ENCODE assay signal across 1 cellular context in the genomic region with DNA sequence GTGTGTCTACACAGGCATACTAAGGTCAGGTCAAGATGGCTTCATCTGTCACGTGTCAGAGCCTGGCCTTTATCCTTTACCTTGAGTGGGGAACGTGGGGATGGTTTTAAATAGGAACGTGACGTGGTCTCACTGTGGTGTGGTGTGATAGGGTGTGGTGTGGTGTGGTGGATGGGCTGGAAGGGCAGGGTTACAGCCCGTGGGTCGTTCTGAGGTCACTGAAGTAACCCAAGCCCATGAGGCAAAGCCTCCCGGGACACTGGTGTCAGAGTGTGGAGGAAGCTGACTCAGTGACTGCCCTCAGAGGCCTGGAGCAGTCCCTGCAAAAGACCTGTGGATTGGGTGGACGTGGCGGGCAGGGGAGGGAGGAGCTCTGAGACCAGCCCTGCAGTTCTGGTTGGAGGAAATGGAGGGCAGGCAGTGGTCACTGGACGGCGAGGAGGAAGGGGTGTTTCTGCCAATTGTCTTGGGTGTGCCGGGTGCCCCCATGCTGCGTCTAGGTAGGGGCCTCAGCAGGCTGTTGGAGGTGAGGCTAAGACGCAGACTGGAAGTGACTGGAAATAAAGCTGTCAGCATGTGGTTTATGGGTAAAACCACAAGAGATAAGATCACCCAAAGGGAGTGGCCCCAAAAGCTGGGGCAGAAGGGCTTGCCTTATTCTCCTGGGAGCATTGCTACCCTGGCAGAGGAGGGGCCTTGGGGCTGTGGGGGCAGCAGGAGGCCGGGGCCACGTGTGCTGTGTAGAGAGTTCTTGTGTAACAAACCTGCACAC.
TF ChIP-seq lines count a peak whose summit lies in the region.

No MANE protein-coding gene starts in this region.

TF ChIP-seq in GM23338, 12 proteins besides CTCF, POLR2A, EP300 and RAD21 (continued from another document):
- TF ChIP-seq, protein P1, sequence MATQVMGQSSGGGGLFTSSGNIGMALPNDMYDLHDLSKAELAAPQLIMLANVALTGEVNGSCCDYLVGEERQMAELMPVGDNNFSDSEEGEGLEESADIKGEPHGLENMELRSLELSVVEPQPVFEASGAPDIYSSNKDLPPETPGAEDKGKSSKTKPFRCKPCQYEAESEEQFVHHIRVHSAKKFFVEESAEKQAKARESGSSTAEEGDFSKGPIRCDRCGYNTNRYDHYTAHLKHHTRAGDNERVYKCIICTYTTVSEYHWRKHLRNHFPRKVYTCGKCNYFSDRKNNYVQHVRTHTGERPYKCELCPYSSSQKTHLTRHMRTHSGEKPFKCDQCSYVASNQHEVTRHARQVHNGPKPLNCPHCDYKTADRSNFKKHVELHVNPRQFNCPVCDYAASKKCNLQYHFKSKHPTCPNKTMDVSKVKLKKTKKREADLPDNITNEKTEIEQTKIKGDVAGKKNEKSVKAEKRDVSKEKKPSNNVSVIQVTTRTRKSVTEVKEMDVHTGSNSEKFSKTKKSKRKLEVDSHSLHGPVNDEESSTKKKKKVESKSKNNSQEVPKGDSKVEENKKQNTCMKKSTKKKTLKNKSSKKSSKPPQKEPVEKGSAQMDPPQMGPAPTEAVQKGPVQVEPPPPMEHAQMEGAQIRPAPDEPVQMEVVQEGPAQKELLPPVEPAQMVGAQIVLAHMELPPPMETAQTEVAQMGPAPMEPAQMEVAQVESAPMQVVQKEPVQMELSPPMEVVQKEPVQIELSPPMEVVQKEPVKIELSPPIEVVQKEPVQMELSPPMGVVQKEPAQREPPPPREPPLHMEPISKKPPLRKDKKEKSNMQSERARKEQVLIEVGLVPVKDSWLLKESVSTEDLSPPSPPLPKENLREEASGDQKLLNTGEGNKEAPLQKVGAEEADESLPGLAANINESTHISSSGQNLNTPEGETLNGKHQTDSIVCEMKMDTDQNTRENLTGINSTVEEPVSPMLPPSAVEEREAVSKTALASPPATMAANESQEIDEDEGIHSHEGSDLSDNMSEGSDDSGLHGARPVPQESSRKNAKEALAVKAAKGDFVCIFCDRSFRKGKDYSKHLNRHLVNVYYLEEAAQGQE (IDR thresholded peaks at IDR 0.05; ENCODE audit: unreplicated experiment), result no peak
- no peak for TF ChIP-seq CREB1 (CRISPR knock-in tag; IDR thresholded peaks at IDR 0.05; ENCODE audit: low read depth)
- no peak for TF ChIP-seq EZH2phosphoT487 (IDR thresholded peaks at IDR 0.05; ENCODE audit: unreplicated experiment)
- TF ChIP-seq POLR2AphosphoS5 (IDR thresholded peaks at IDR 0.05; ENCODE audit: low read depth), result no peak
- TF ChIP-seq EZH2 (IDR thresholded peaks at IDR 0.05; ENCODE audit: low read depth, unreplicated experiment), result no peak
- no peak for TF ChIP-seq NANOG (IDR thresholded peaks at IDR 0.05; ENCODE audit: borderline replicate concordance)
- TF ChIP-seq JUNB (IDR thresholded peaks at IDR 0.05; ENCODE audit: unreplicated experiment), result no peak
- no peak for TF ChIP-seq STAT1 (IDR thresholded peaks at IDR 0.05; ENCODE audit: unreplicated experiment)
- TF ChIP-seq ZNF114 (CRISPR knock-in tag; IDR thresholded peaks at IDR 0.05), result no peak
- TF ChIP-seq, protein P2, sequence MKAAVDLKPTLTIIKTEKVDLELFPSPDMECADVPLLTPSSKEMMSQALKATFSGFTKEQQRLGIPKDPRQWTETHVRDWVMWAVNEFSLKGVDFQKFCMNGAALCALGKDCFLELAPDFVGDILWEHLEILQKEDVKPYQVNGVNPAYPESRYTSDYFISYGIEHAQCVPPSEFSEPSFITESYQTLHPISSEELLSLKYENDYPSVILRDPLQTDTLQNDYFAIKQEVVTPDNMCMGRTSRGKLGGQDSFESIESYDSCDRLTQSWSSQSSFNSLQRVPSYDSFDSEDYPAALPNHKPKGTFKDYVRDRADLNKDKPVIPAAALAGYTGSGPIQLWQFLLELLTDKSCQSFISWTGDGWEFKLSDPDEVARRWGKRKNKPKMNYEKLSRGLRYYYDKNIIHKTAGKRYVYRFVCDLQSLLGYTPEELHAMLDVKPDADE (IDR thresholded peaks at IDR 0.05), result no peak
